Comparison of ENCODE assay signal across 8 cellular contexts in genomic region chr19:34403784-34404108, GRCh38. TPM values are rescaled to one million over a fixed set of nuclear protein-coding genes. Genes with fewer than 3 reads are reported as not detected.
A peak's percentile ranks its signal among the peaks of the same experiment; 100 is the strongest.
DNase-seq lines count a peak whose midpoint lies in the region; ATAC-seq, FAIRE-seq and TF ChIP-seq lines count a peak whose summit lies in the region.

No MANE protein-coding gene starts in this region.

- H3K9me3 Mint-ChIP-seq in activated naive CD4-positive, alpha-beta T cell treated with anti-CD3 and anti-CD28 coated beads, Interleukin-2, amount 50 U/mL, for 24 hours = no peaks in the 10 kb centered on the region
- no peaks in the 10 kb centered on the region for H3K9me3 Mint-ChIP-seq in activated B cell treated with CpG ODN at 0.5 μM for 24 hours

- H3K4me1 Mint-ChIP-seq in activated naive CD4-positive, alpha-beta T cell treated with anti-CD3 and anti-CD28 coated beads, Interleukin-2, amount 50 U/mL, for 24 hours = peaks cover 29% of the 10 kb centered on the region
- H3K4me1 Mint-ChIP-seq in activated B cell treated with CpG ODN at 0.5 μM for 24 hours = peaks cover 17% of the 10 kb centered on the region

- CTCF ChIA-PET in activated B cell treated with CpG ODN at 0.5 μM for 24 hours (lab: Charles Lee) = no interaction called here

- H3K4me3 ChIP-seq in kidney (ENCODE audit: low read length in 2 of 2) = peak overlapping the region; percentile 84 to 88
- peak overlapping the region; percentile 86 for H3K4me3 ChIP-seq in upper lobe of right lung

- H3K27ac ChIP-seq in kidney (ENCODE audit: low read depth in 2 of 2, low read length in 2 of 2) (no peak overlapping the region), upper lobe of right lung (peak overlapping the region; percentile 80)

- TF ChIP-seq CTCF in activated B cell treated with CpG ODN at 0.5 μM for 24 hours (IDR thresholded peaks at IDR 0.05) = no peak
- TF ChIP-seq CTCF in kidney (IDR thresholded peaks at IDR 0.05; ENCODE audit: borderline replicate concordance, extremely low read depth, insufficient read depth) = no peak
- no peak for TF ChIP-seq CTCF in upper lobe of right lung (IDR thresholded peaks at IDR 0.05)

- POLR2A ChIA-PET in activated B cell treated with CpG ODN at 0.5 μM for 24 hours (lab: Charles Lee) = interaction anchor here (1.3 kb wide), 1 partner anchor 24 kb away, joined by 6 read pairs; the partner anchor contains the start of gene UBA2

- peaks cover 8% of the 10 kb centered on the region for H3K36me3 Mint-ChIP-seq in activated naive CD4-positive, alpha-beta T cell treated with anti-CD3 and anti-CD28 coated beads, Interleukin-2, amount 50 U/mL, for 24 hours
- H3K36me3 Mint-ChIP-seq in activated B cell treated with CpG ODN at 0.5 μM for 24 hours (ENCODE audit: low read depth) = peaks cover 31% of the 10 kb centered on the region

- ATAC-seq in activated B cell treated with CpG ODN at 0.5 μM for 24 hours (ENCODE audit: low read depth) = peak; percentile 16
- ATAC-seq in upper lobe of right lung = no peak
- ATAC-seq in HG03196 (IDR thresholded peaks at IDR 0.05; ENCODE audit: unreplicated experiment) = no peak

- H3K27ac Mint-ChIP-seq in activated naive CD4-positive, alpha-beta T cell treated with anti-CD3 and anti-CD28 coated beads, Interleukin-2, amount 50 U/mL, for 24 hours = peak overlapping the region; percentile 59
- peak overlapping the region; percentile 85 for H3K27ac Mint-ChIP-seq in activated B cell treated with CpG ODN at 0.5 μM for 24 hours

- no peaks in the 10 kb centered on the region for H3K9me3 ChIP-seq in kidney (ENCODE audit: control insufficient read depth in 1 of 2, low read length in 2 of 2)
- H3K9me3 ChIP-seq in upper lobe of right lung = no peaks in the 10 kb centered on the region

- peak overlapping the region; percentile 89 for H3K4me3 Mint-ChIP-seq in activated naive CD4-positive, alpha-beta T cell treated with anti-CD3 and anti-CD28 coated beads, Interleukin-2, amount 50 U/mL, for 24 hours
- peak overlapping the region; percentile 91 for H3K4me3 Mint-ChIP-seq in activated B cell treated with CpG ODN at 0.5 μM for 24 hours

- peak overlapping the region in 1 of 2 donors; percentile 38 for H3K9ac ChIP-seq in kidney (ENCODE audit: low read length in 2 of 2)

- H3K27me3 ChIP-seq in upper lobe of right lung = no peaks in the 10 kb centered on the region

- intact Hi-C loops in activated B cell treated with CpG ODN at 0.5 μM for 24 hours (cut with micrococcal nuclease) (loop anchor here (1.0 kb wide), 2 partner anchors 27 to 44 kb away; no protein-coding TSS in a partner anchor), kidney (cut with DNase I) (no loop called here), upper lobe of right lung (cut with DNase I) (no loop called here)

- H3K36me3 ChIP-seq in kidney (ENCODE audit: control insufficient read depth in 1 of 2, insufficient read depth in 2 of 2, low read length in 2 of 2) (peaks cover 8 to 10% of the 10 kb centered on the region in 2 donors), upper lobe of right lung (peaks cover 28% of the 10 kb centered on the region)

- no peaks in the 10 kb centered on the region for H3K27me3 Mint-ChIP-seq in activated naive CD4-positive, alpha-beta T cell treated with anti-CD3 and anti-CD28 coated beads, Interleukin-2, amount 50 U/mL, for 24 hours
- H3K27me3 Mint-ChIP-seq in activated B cell treated with CpG ODN at 0.5 μM for 24 hours = no peaks in the 10 kb centered on the region

- FAIRE-seq in kidney (lab: Jason Lieb, UNC) = no peak

- H3K4me1 ChIP-seq in kidney (ENCODE audit: control insufficient read depth in 1 of 2, insufficient read depth in 1 of 2, low read depth in 1 of 2, low read length in 2 of 2) (peaks cover 0 to 2% of the 10 kb centered on the region in 2 donors), upper lobe of right lung (peaks cover 4% of the 10 kb centered on the region)

- no peak for DNase-seq in activated naive CD4-positive, alpha-beta T cell treated with anti-CD3 and anti-CD28 coated beads, Interleukin-2, amount 50 U/mL, for 16 hours
- DNase-seq in activated B cell treated with CpG ODN at 0.5 μM for 24 hours (no peak), kidney (no peak), upper lobe of right lung (no peak), amniotic stem cell (lab: John Stamatoyannopoulos, UW) (no peak), NCI-H2171 treated with DMSO at 0.1 percent for 48 hours (lab: John Stamatoyannopoulos, UW) (no peak)

RNA-seq across cellular contexts. Expression of gene PDCD2L, which starts 0.5 kb away (rescaled TPM):
- total RNA-seq in activated B cell treated with CpG ODN at 0.5 μM for 24 hours = 13.4 and 18.6 TPM in 2 replicates
- 6.7 TPM for total RNA-seq in kidney
- 5.5 TPM for polyA plus RNA-seq in kidney (ENCODE audit: insufficient read depth, low read depth, low replicate concordance)
- 7.4 TPM for total RNA-seq in upper lobe of right lung

RNA-seq across cellular contexts. Expression of gene UBA2, which starts 24.4 kb away (rescaled TPM):
- total RNA-seq in activated B cell treated with CpG ODN at 0.5 μM for 24 hours (85.3 and 85.9 TPM in 2 replicates), kidney (63.6 TPM), upper lobe of right lung (83.3 TPM)
- 41.3 TPM for polyA plus RNA-seq in kidney (ENCODE audit: insufficient read depth, low read depth, low replicate concordance)

RNA-seq across cellular contexts. Expression of gene GPI, which starts 38.8 kb away (rescaled TPM):
- total RNA-seq in activated B cell treated with CpG ODN at 0.5 μM for 24 hours (144 and 151 TPM in 2 replicates), kidney (257 TPM), upper lobe of right lung (144 TPM)
- polyA plus RNA-seq in kidney (ENCODE audit: insufficient read depth, low read depth, low replicate concordance) = 315 TPM
